9 cellular contexts compared by ENCODE assay signal in genomic region chr11:67056267-67056639, GRCh38. TPM values are rescaled to one million over a fixed set of nuclear protein-coding genes. Genes with fewer than 3 reads are reported as not detected.
A peak's percentile ranks its signal among the peaks of the same experiment; 100 is the strongest.
DNase-seq lines count a peak whose midpoint lies in the region; ATAC-seq, FAIRE-seq and TF ChIP-seq lines count a peak whose summit lies in the region.
"Had no signal": no experiment of that assay in that cellular context is flagged by ENCODE, and none has a peak within 500 bp of the region (broad histone marks: within the 10 kb centered on the region; RNA-seq: fewer than 3 reads in every experiment).

No MANE protein-coding gene starts in this region.

- no peak overlapping the region; the same call in 1 of the 2 replicates for H2BK20ac ChIP-seq in H1 (ENCODE audit: low read length)

- H3K27ac Mint-ChIP-seq in nephron progenitor cell, result peak overlapping the region; percentile 83
- H3K27ac Mint-ChIP-seq in natural killer cell treated with Interleukin-12 subunit alpha and Interleukin-12 subunit beta and Interleukin-15 and Interleukin-18, amount 100 ng/mL, for 72 hours, result no peak overlapping the region

- FAIRE-seq in H1 (lab: Jason Lieb, UNC), result no peak

- no peaks in the 10 kb centered on the region for H3K79me1 ChIP-seq in H1 (ENCODE audit: low read depth, low read length)

- CTCF ChIA-PET in BJ (lab: Yijun Ruan, JAX) (interaction anchor here (1.3 to 4.9 kb wide), 3 partner anchors 10 to 18 kb away, joined by 3 to 34 read pairs (median 8); no protein-coding TSS in a partner anchor), H1 (lab: Charles Lee; ENCODE audit: partially characterized antibody) (interaction anchor here (0.7 to 2.2 kb wide), 6 partner anchors 13 to 378 kb away, joined by 3 to 7 read pairs (median 4); partner anchors contain the start of gene RBM4B)

- H3K4me1 Mint-ChIP-seq in nephron progenitor cell, result peaks cover 28% of the 10 kb centered on the region
- H3K4me1 Mint-ChIP-seq in natural killer cell treated with Interleukin-12 subunit alpha and Interleukin-12 subunit beta and Interleukin-15 and Interleukin-18, amount 100 ng/mL, for 72 hours (ENCODE audit: low read depth in 2 of 2), result no peaks in the 10 kb centered on the region

- POLR2A ChIA-PET in BJ (lab: Charles Lee) (no interaction called here), H1 (lab: Charles Lee; ENCODE audit: partially characterized antibody) (interaction anchor here (2.9 kb wide), 1 partner anchor 15 kb away, joined by 16 read pairs; no protein-coding TSS in a partner anchor)

- H3K14ac ChIP-seq in H1 (ENCODE audit: insufficient read length), result no peak overlapping the region

- H2BK12ac ChIP-seq in H1 (ENCODE audit: low read depth, low read length), result peak overlapping the region; percentile 92; the same call in 1 of the 2 replicates

- H2AK5ac ChIP-seq in H1 (ENCODE audit: low read depth, low read length), result peak overlapping the region; percentile 47; the same call in 1 of the 2 replicates

- H2AFZ ChIP-seq in H1 (ENCODE audit: low read length), result peak overlapping the region; percentile 64; the same call in 1 of the 2 replicates

- no peak overlapping the region for H2BK120ac ChIP-seq in H1 (replicated peaks; ENCODE audit: low read depth, low read length)

- no peaks in the 10 kb centered on the region; the same call in 1 of the 2 replicates for H3K36me3 ChIP-seq in BJ (ENCODE audit: control insufficient read depth, insufficient read depth, low read length)
- peaks cover 6% of the 10 kb centered on the region for H3K36me3 ChIP-seq in MG63
- H3K36me3 ChIP-seq in H1 (ENCODE audit: control insufficient read depth in 2 of 4, insufficient read depth in 4 of 4, low read length in 3 of 4), result no peaks in the 10 kb centered on the region

- DNase-seq in BJ (ENCODE audit: low read depth) (no peak), MG63 (no peak), H1 (ENCODE audit: low read depth in 1 of 2, low spot score in 2 of 2) (no peak), nephron progenitor cell (no peak), AG08395 (ENCODE audit: low spot score) (no peak), SK-N-DZ (ENCODE audit: low spot score) (no peak), NCI-H446 (lab: John Stamatoyannopoulos, UW) (no peak)
- DNase-seq in natural killer cell treated with Interleukin-12 subunit alpha and Interleukin-12 subunit beta and Interleukin-15 and Interleukin-18, amount 100 ng/mL, for 72 hours (ENCODE audit: low spot score), result no peak

- H4K5ac ChIP-seq in H1 (ENCODE audit: insufficient read length, low read depth, low read length), result no peak overlapping the region

- no peak for ATAC-seq in natural killer cell treated with Interleukin-12 subunit alpha and Interleukin-12 subunit beta and Interleukin-15 and Interleukin-18, amount 100 ng/mL, for 72 hours

- H2BK15ac ChIP-seq in H1 (ENCODE audit: low read length), result 0 out of 2 replicates have a peak overlapping the region, but pooled peaks have one; percentile 98

- H3K4me3 ChIP-seq in BJ (ENCODE audit: low read depth, low read length) (peak overlapping the region; percentile 72), MG63 (peak overlapping the region; percentile 53), H1 (ENCODE audit: extremely low read depth in 1 of 4, insufficient read depth in 2 of 4, low read depth in 3 of 4, low read length in 4 of 4) (peak overlapping the region; percentile 33 to 68 (median 40); a peak in 6 of 8 replicates)

- no peak for TF ChIP-seq CTCF in BJ (IDR thresholded peaks at IDR 0.05; ENCODE audit: insufficient read depth, low read depth, low read length)
- no peak for TF ChIP-seq CTCF in H1 (IDR thresholded peaks at IDR 0.05; ENCODE audit: control extremely low read depth in 1 of 3, insufficient read depth in 1 of 3, low read depth in 1 of 3, low read length in 3 of 3)
- no peak for TF ChIP-seq CTCF in nephron progenitor cell (IDR thresholded peaks at IDR 0.05)

- no peak overlapping the region for H4K91ac ChIP-seq in H1 (replicated peaks; ENCODE audit: insufficient read length, low read length)

- peaks cover 4 to 25% (median 15%) of the 10 kb centered on the region in 4 experiments for H3K4me1 ChIP-seq in H1 (replicated peaks in 1 of 4; ENCODE audit: control insufficient read depth in 3 of 4, insufficient read depth in 4 of 4, low read length in 3 of 4)

- H2BK5ac ChIP-seq in H1 (ENCODE audit: low read depth, low read length), result peak overlapping the region; percentile 22; the same call in 1 of the 2 replicates

- peak overlapping the region; percentile 73 for H3K4me3 Mint-ChIP-seq in nephron progenitor cell
- no peak overlapping the region for H3K4me3 Mint-ChIP-seq in natural killer cell treated with Interleukin-12 subunit alpha and Interleukin-12 subunit beta and Interleukin-15 and Interleukin-18, amount 100 ng/mL, for 72 hours

- H3K27me3 ChIP-seq in BJ (ENCODE audit: control insufficient read depth, insufficient read depth, low read length) (peaks cover 2% of the 10 kb centered on the region; the same call in 1 of the 2 replicates), MG63 (no peaks in the 10 kb centered on the region), H1 (replicated peaks in 1 of 4; ENCODE audit: control insufficient read depth in 3 of 4, extremely low read depth in 1 of 4, insufficient read depth in 3 of 4, low read length in 3 of 4) (peaks cover 0 to 13% (median 6%) of the 10 kb centered on the region in 4 experiments; a peak in 5 of 7 replicates)

- TF ChIP-seq EP300 in H1 (IDR thresholded peaks at IDR 0.05; ENCODE audit: borderline replicate concordance in 1 of 2, low read depth in 2 of 2, low read length in 2 of 2), result no peak

- peaks cover 34% of the 10 kb centered on the region for H3K27me3 Mint-ChIP-seq in nephron progenitor cell (ENCODE audit: low read depth, poor library complexity)
- H3K27me3 Mint-ChIP-seq in natural killer cell treated with Interleukin-12 subunit alpha and Interleukin-12 subunit beta and Interleukin-15 and Interleukin-18, amount 100 ng/mL, for 72 hours, result peaks cover 9 to 12% of the 10 kb centered on the region in 2 donors

- WGBS in H1 (ENCODE audit: extremely low coverage in 1 of 2, insufficient coverage in 1 of 2, insufficient read length in 1 of 2, insufficient replicate concordance in 2 of 2, low coverage in 1 of 2, low lambda C conversion rate in 2 of 2, missing lambda C conversion rate in 1 of 2), 2 experiments, result 35% methylated on average over 7 of the region's 8 CpGs; no CpG with 5 or more reads in 1 of the 2 experiments

- peak overlapping the region; percentile 29; the same call in 1 of the 2 replicates for H4K8ac ChIP-seq in H1 (ENCODE audit: extremely low read depth, insufficient read depth, low read length)

- peak overlapping the region; percentile 63 to 77 for H3K4me2 ChIP-seq in H1 (ENCODE audit: insufficient read depth in 1 of 2, low read depth in 2 of 2, low read length in 2 of 2)

- no peak overlapping the region for H3K23ac ChIP-seq in H1 (ENCODE audit: insufficient read length)

- H3K18ac ChIP-seq in H1 (ENCODE audit: extremely low read depth, low read length), result peak overlapping the region; percentile 44

- H3K36me3 Mint-ChIP-seq in nephron progenitor cell (ENCODE audit: low read depth), result no peaks in the 10 kb centered on the region
- H3K36me3 Mint-ChIP-seq in natural killer cell treated with Interleukin-12 subunit alpha and Interleukin-12 subunit beta and Interleukin-15 and Interleukin-18, amount 100 ng/mL, for 72 hours, result no peaks in the 10 kb centered on the region

- H3K9me3 ChIP-seq in MG63, result no peaks in the 10 kb centered on the region
- H3K9me3 ChIP-seq in H1 (ENCODE audit: insufficient read depth in 2 of 2, low read depth in 1 of 2, low read length in 1 of 2), result no peaks in the 10 kb centered on the region

- H3K79me2 ChIP-seq in H1 (ENCODE audit: control insufficient read depth in 1 of 2, insufficient read depth in 2 of 2, low read length in 2 of 2), result no peaks in the 10 kb centered on the region

- no peak for TF ChIP-seq POLR2A in H1 (IDR thresholded peaks at IDR 0.05; ENCODE audit: control extremely low read depth in 1 of 2, low read depth in 2 of 2, low read length in 2 of 2)

- no peaks in the 10 kb centered on the region for H4K20me1 ChIP-seq in H1 (replicated peaks in 1 of 2; ENCODE audit: control insufficient read depth in 1 of 2, insufficient read depth in 2 of 2, low read length in 2 of 2)

- H3K56ac ChIP-seq in H1 (replicated peaks; ENCODE audit: insufficient read length, low read depth, low read length), result no peak overlapping the region

- no peaks in the 10 kb centered on the region for H3K9me3 Mint-ChIP-seq in nephron progenitor cell
- H3K9me3 Mint-ChIP-seq in natural killer cell treated with Interleukin-12 subunit alpha and Interleukin-12 subunit beta and Interleukin-15 and Interleukin-18, amount 100 ng/mL, for 72 hours, result no peaks in the 10 kb centered on the region

- H3K23me2 ChIP-seq in H1 (ENCODE audit: low read depth, low read length), result peaks cover 6% of the 10 kb centered on the region; the same call in 1 of the 2 replicates

- no peak for TF ChIP-seq RAD21 in H1 (IDR thresholded peaks at IDR 0.05 in 1 of 2, conservative IDR thresholded peaks at IDR 0.05 in 1 of 2; ENCODE audit: low read depth in 2 of 2, low read length in 2 of 2)

- no peak overlapping the region for H3K27ac ChIP-seq in H1 (ENCODE audit: low read depth, low read length)

- H3K4ac ChIP-seq in H1 (replicated peaks; ENCODE audit: insufficient read length, low read depth, low read length), result peak overlapping the region; percentile 10

- H3K9ac ChIP-seq in H1 (replicated peaks in 1 of 4; ENCODE audit: extremely low read depth in 1 of 4, low read depth in 3 of 4, low read length in 3 of 4), result no peak overlapping the region

RNA-seq across cellular contexts. Expression of gene RHOD, which starts 0.4 kb away (rescaled TPM):
- 33.7 and 42.8 TPM in 2 replicates for polyA plus RNA-seq in BJ (2011; rRNA removed)
- 13.6 and 22.6 TPM in 2 replicates for polyA minus RNA-seq in BJ (2011; rRNA and poly(A)+ RNA removed)
- 27.9 and 85.6 TPM in 2 replicates for total RNA-seq in MG63 (2014; rRNA removed; shearing (Covaris generic); ENCODE audit: low replicate concordance)
- 10.5 and 12.1 TPM in 2 replicates for total RNA-seq in H1 (2021; fragmentation: NEBNext Ultra II Directional; extraction: Animal tissue kit (Norgen Biotek cat#: 25700))
- polyA plus RNA-seq in H1 (2011; rRNA removed), result 17.6 and 23.7 TPM in 2 replicates
- polyA plus RNA-seq in H1 (2011; cell fraction: cytosol; rRNA removed), result 19.2 TPM
- 14.9 TPM for polyA plus RNA-seq in H1 (2011; cell fraction: nucleus; rRNA removed)
- polyA plus RNA-seq in H1 (2012, experiment 1 of 2), result 5.0 to 14.1 TPM (median 11.5 TPM) in 4 replicates
- polyA plus RNA-seq in H1 (2012, experiment 2 of 2), result 9.3 TPM
- 9.9 TPM for polyA plus RNA-seq in H1 (2013, experiment 1 of 2)
- 10.5 TPM for polyA plus RNA-seq in H1 (2013, experiment 2 of 2)
- 3.1 and 3.4 TPM in 2 replicates for polyA minus RNA-seq in H1 (2011; rRNA and poly(A)+ RNA removed)
- polyA minus RNA-seq in H1 (2011; cell fraction: cytosol; rRNA and poly(A)+ RNA removed), result 5.1 TPM
- 3.1 TPM for polyA minus RNA-seq in H1 (2011; cell fraction: nucleus; rRNA and poly(A)+ RNA removed)
- polyA plus RNA-seq in SK-N-DZ (2014; cell fraction: cytosol; rRNA removed), result not detected in 2 replicates
- not detected in 2 replicates for polyA plus RNA-seq in SK-N-DZ (2014; cell fraction: nucleus; rRNA removed)
- not detected for total RNA-seq in natural killer cell treated with Interleukin-12 subunit alpha and Interleukin-12 subunit beta and Interleukin-15 and Interleukin-18, amount 100 ng/mL, for 72 hours

RNA-seq across cellular contexts. Expression of gene SYT12, which starts 33.3 kb away (rescaled TPM):
- polyA plus RNA-seq in BJ (2011; rRNA removed), result 0.13 TPM in 2 replicates
- polyA minus RNA-seq in BJ (2011; rRNA and poly(A)+ RNA removed), result 0.19 and 0.26 TPM in 2 replicates
- total RNA-seq in MG63 (2014; rRNA removed; shearing (Covaris generic); ENCODE audit: low replicate concordance), result 0.54 and 1.2 TPM in 2 replicates
- 2.8 and 3.3 TPM in 2 replicates for total RNA-seq in H1 (2021; fragmentation: NEBNext Ultra II Directional; extraction: Animal tissue kit (Norgen Biotek cat#: 25700))
- 1.4 and 1.9 TPM in 2 replicates for polyA plus RNA-seq in H1 (2011; rRNA removed)
- polyA plus RNA-seq in H1 (2011; cell fraction: cytosol; rRNA removed), result 2.3 TPM
- polyA plus RNA-seq in H1 (2011; cell fraction: nucleus; rRNA removed), result 3.6 TPM
- polyA plus RNA-seq in H1 (2012, experiment 1 of 2), result 1.5 to 3.5 TPM (median 2.3 TPM) in 4 replicates
- 1.3 TPM for polyA plus RNA-seq in H1 (2012, experiment 2 of 2)
- 1.9 TPM for polyA plus RNA-seq in H1 (2013, experiment 1 of 2)
- 1.7 TPM for polyA plus RNA-seq in H1 (2013, experiment 2 of 2)
- polyA minus RNA-seq in H1 (2011; rRNA and poly(A)+ RNA removed), result 1.7 and 2.9 TPM in 2 replicates
- polyA minus RNA-seq in H1 (2011; cell fraction: cytosol; rRNA and poly(A)+ RNA removed), result 2.6 TPM
- 3.4 TPM for polyA minus RNA-seq in H1 (2011; cell fraction: nucleus; rRNA and poly(A)+ RNA removed)
- 0.24 TPM in 1 of 2 replicates, not detected in the other for polyA plus RNA-seq in SK-N-DZ (2014; cell fraction: cytosol; rRNA removed)
- polyA plus RNA-seq in SK-N-DZ (2014; cell fraction: nucleus; rRNA removed), result 0.06 and 0.07 TPM in 2 replicates
- total RNA-seq in natural killer cell treated with Interleukin-12 subunit alpha and Interleukin-12 subunit beta and Interleukin-15 and Interleukin-18, amount 100 ng/mL, for 72 hours, result under 1 TPM in 1 of 2 donors, not detected in 1; 0.38 TPM
- total RNA-seq: T-helper 1 cell treated with Interleukin-12 subunit alpha and Interleukin-12 subunit beta and Interleukin-4 antibody, amounts not matched to agents 30 ng/mL and 1 ng/mL, for 36 hours had no signal

Comparison
In these comparisons a context has a peak if more than half of its experiments do, and no peak if none do; other contexts are left out.
1. RNA of gene RHOD, which starts 0.4 kb away (total RNA-seq): 27.9 to 85.6 TPM in MG63 and 10.5 to 12.1 TPM in H1; not detected in natural killer cell treated with Interleukin-12 subunit alpha and Interleukin-12 subunit beta and Interleukin-15 and Interleukin-18, amount 100 ng/mL, for 72 hours; every median in the first group is over 10 times any median in the second.
2. Peak in every context shown above with its lines, with median percentiles within 50 percentile points of each other: H3K4me3 ChIP-seq.